Comparison of ENCODE assay signal across 12 cellular contexts in the genomic region with DNA sequence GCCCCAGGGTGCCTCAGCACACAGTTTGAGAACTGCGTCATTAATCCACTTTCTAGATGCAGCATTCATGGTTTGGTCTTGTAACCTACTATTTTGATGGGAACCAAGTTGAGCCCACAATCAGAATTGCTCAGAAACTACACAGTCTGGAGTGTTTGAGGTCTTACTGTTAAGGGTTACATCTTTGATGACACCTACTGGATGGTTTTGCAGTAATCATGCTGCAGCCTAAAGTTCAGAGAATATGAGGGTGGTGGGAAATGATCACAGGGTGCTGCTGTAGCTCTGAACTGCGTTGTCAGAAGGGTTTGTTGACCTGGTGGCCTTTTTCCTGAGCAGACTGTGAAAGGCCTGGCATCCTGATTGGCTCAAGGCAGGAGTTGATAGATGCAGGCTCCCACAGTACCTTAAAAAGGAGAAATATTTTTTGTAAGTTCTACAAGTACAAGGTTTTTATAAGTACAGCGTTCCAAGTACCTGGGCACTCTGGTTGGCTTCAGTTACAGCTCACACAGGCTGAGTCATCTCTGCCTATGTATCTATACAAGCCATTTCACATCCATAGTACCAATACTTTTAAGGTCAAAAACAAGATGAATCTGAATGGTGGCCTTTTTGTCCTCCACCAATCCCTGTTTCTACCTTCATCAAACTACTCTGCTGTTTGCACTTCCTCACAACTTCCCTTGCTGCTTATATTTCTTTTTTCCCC.
DNase-seq lines count a peak whose midpoint lies in the region; ATAC-seq, FAIRE-seq and TF ChIP-seq lines count a peak whose summit lies in the region.
"Had no signal": no experiment of that assay in that cellular context is flagged by ENCODE, and none has a peak within 500 bp of the region (broad histone marks: within the 10 kb centered on the region; RNA-seq: fewer than 3 reads in every experiment).

No MANE protein-coding gene starts in this region.

- H3K27ac ChIP-seq in keratinocyte (ENCODE audit: control insufficient read depth, insufficient read depth, low read length) = no peak overlapping the region
- H3K27ac ChIP-seq: SJCRH30 had no signal

- no peaks in the 10 kb centered on the region for H3K9me1 ChIP-seq in keratinocyte (ENCODE audit: control insufficient read depth, extremely low read depth, insufficient read depth, low read length)

- peak overlapping the region; percentile 8 for H3K4me2 ChIP-seq in keratinocyte (ENCODE audit: control insufficient read depth, extremely low read depth, insufficient read depth, low read depth, low read length)

- ATAC-seq in mucosa of descending colon = no peak

- H2AFZ ChIP-seq in keratinocyte (ENCODE audit: control insufficient read depth, low read length) = no peak overlapping the region

- peaks cover 26% of the 10 kb centered on the region for H3K36me3 Mint-ChIP-seq in HFFc6 (ENCODE audit: low read depth)
- peaks cover 32% of the 10 kb centered on the region for H3K36me3 Mint-ChIP-seq in activated T-helper 1 cell treated with anti-CD3 and anti-CD28 coated beads, Interleukin-12 subunit alpha, Interleukin-12 subunit beta, Interleukin-2, Interleukin-4 antibody, amounts not matched to agents 30 ng/mL and 10 ng/mL and 1 ng/mL, durations not matched to agents 14 hours and 24 hours and 36 hours (ENCODE audit: low read depth)

- POLR2A ChIA-PET in BJ (lab: Charles Lee) = interaction anchor here (0.6 kb wide), 1 partner anchor 123 kb away, joined by 3 read pairs; the partner anchor contains the start of genes ACAD11 and UBA5
- POLR2A ChIA-PET in HEK293T (lab: Yijun Ruan, JAX) = no interaction called here

- 0 out of 2 replicates have a peak, but pooled peaks have one; percentile 31 for TF ChIP-seq CTCF in BJ (IDR thresholded peaks at IDR 0.05; ENCODE audit: insufficient read depth, low read depth, low read length)
- TF ChIP-seq CTCF in HFFc6 (IDR thresholded peaks at IDR 0.05) = no peak
- TF ChIP-seq CTCF in keratinocyte (optimal IDR thresholded peaks at IDR 0.05 in 1 of 3, IDR thresholded peaks at IDR 0.05 in 1 of 3, conservative IDR thresholded peaks at IDR 0.05 in 1 of 3; ENCODE audit: extremely low read depth in 1 of 3, insufficient read depth in 2 of 3, low read length in 3 of 3) = peak in 1 of 3 experiments; percentile 6
- TF ChIP-seq CTCF in mucosa of descending colon (IDR thresholded peaks at IDR 0.05) = no peak

- peaks cover 49% of the 10 kb centered on the region for H3K4me1 Mint-ChIP-seq in HFFc6 (ENCODE audit: low read depth)
- H3K4me1 Mint-ChIP-seq in activated T-helper 1 cell treated with anti-CD3 and anti-CD28 coated beads, Interleukin-12 subunit alpha, Interleukin-12 subunit beta, Interleukin-2, Interleukin-4 antibody, amounts not matched to agents 30 ng/mL and 10 ng/mL and 1 ng/mL, durations not matched to agents 14 hours and 24 hours and 36 hours (ENCODE audit: low read depth) = peaks cover 26% of the 10 kb centered on the region
- H3K4me1 Mint-ChIP-seq: neural crest cell had no signal

- peak; percentile 63 for FAIRE-seq in keratinocyte (lab: Jason Lieb, UNC)

- no peak overlapping the region for H3K9ac ChIP-seq in keratinocyte (ENCODE audit: control insufficient read depth, extremely low read depth, insufficient read depth, low read length)

- H3K27me3 ChIP-seq in BJ (ENCODE audit: control insufficient read depth, insufficient read depth, low read length) (no peaks in the 10 kb centered on the region), keratinocyte (ENCODE audit: control insufficient read depth, extremely low read depth, insufficient read depth, low read length) (no peaks in the 10 kb centered on the region)
- H3K27me3 ChIP-seq: SJCRH30 had no signal

- H3K4me3 ChIP-seq in BJ (ENCODE audit: low read depth, low read length) = no peak overlapping the region
- H3K4me3 ChIP-seq in keratinocyte (ENCODE audit: control insufficient read depth in 2 of 3, extremely low read depth in 1 of 3, insufficient read depth in 2 of 3, low read depth in 1 of 3, low read length in 3 of 3) = no peak overlapping the region
- no peak overlapping the region for H3K4me3 ChIP-seq in mucosa of descending colon
- H3K4me3 ChIP-seq: SJCRH30 had no signal

- peaks cover 11% of the 10 kb centered on the region for H3K4me1 ChIP-seq in keratinocyte (ENCODE audit: control insufficient read depth, extremely low read depth, insufficient read depth, low read length)
- no peaks in the 10 kb centered on the region for H3K4me1 ChIP-seq in mucosa of descending colon (ENCODE audit: low read depth)
- H3K4me1 ChIP-seq: SJCRH30 had no signal

- DNase-seq in BJ (ENCODE audit: low read depth) (no peak), HFFc6 (peak; percentile 19), keratinocyte (ENCODE audit: low read depth, low spot score) (no peak), mucosa of descending colon (no peak), GF-D8 (lab: John Stamatoyannopoulos, UW) (no peak), HEK293T (ENCODE audit: extremely low spot score) (no peak), NCI-H2107 (lab: John Stamatoyannopoulos, UW) (no peak)
- DNase-seq in activated T-helper 1 cell treated with anti-CD3 and anti-CD28 coated beads, Interleukin-12 subunit alpha, Interleukin-12 subunit beta, Interleukin-2, Interleukin-4 antibody, amounts not matched to agents 30 ng/mL and 10 ng/mL and 1 ng/mL, durations not matched to agents 14 hours and 24 hours and 36 hours (ENCODE audit: low spot score) = no peak
- DNase-seq: kidney, NCI-H226 had no signal

- H3K27me3 Mint-ChIP-seq in HFFc6 (ENCODE audit: insufficient read depth) = peaks cover 2% of the 10 kb centered on the region
- no peaks in the 10 kb centered on the region for H3K27me3 Mint-ChIP-seq in activated T-helper 1 cell treated with anti-CD3 and anti-CD28 coated beads, Interleukin-12 subunit alpha, Interleukin-12 subunit beta, Interleukin-2, Interleukin-4 antibody, amounts not matched to agents 30 ng/mL and 10 ng/mL and 1 ng/mL, durations not matched to agents 14 hours and 24 hours and 36 hours (ENCODE audit: insufficient read depth)

- H3K4me3 Mint-ChIP-seq in HFFc6 = no peak overlapping the region
- no peak overlapping the region for H3K4me3 Mint-ChIP-seq in activated T-helper 1 cell treated with anti-CD3 and anti-CD28 coated beads, Interleukin-12 subunit alpha, Interleukin-12 subunit beta, Interleukin-2, Interleukin-4 antibody, amounts not matched to agents 30 ng/mL and 10 ng/mL and 1 ng/mL, durations not matched to agents 14 hours and 24 hours and 36 hours
- H3K4me3 Mint-ChIP-seq: neural crest cell had no signal

- H3K36me3 ChIP-seq in BJ (ENCODE audit: control insufficient read depth, insufficient read depth, low read length) (peaks cover 4% of the 10 kb centered on the region), keratinocyte (ENCODE audit: control insufficient read depth in 2 of 2, extremely low read depth in 1 of 2, insufficient read depth in 2 of 2, low read length in 2 of 2) (peaks cover 9 to 15% of the 10 kb centered on the region in 2 experiments), mucosa of descending colon (ENCODE audit: low read depth) (peaks cover 3% of the 10 kb centered on the region)

- dilution Hi-C loops in keratinocyte (cut with MboI; ENCODE audit: extremely low pct_ligation_motif_present, low sequenced_read_pairs) = no loop called here

- H3K9me3 ChIP-seq in keratinocyte (ENCODE audit: control insufficient read depth, low read depth, low read length) (no peaks in the 10 kb centered on the region), mucosa of descending colon (no peaks in the 10 kb centered on the region)
- H3K9me3 ChIP-seq: SJCRH30 had no signal

- CTCF ChIA-PET in BJ (lab: Yijun Ruan, JAX) (interaction anchor here (0.7 to 8.8 kb wide), 22 partner anchors 9 to 142 kb away, joined by 3 to 137 read pairs (median 4); partner anchors contain the start of genes ACAD11 and UBA5), HEK293T (lab: Yijun Ruan, JAX) (interaction anchor here (1.1 to 2.3 kb wide), 5 partner anchors 11 to 131 kb away, joined by 3 to 6 read pairs (median 3); no protein-coding TSS in a partner anchor)

- intact Hi-C loops in activated T-helper 1 cell treated with anti-CD3 and anti-CD28 coated beads, Interleukin-12 subunit alpha, Interleukin-12 subunit beta, Interleukin-2, Interleukin-4 antibody, amounts not matched to agents 30 ng/mL and 10 ng/mL and 1 ng/mL, durations not matched to agents 14 hours and 24 hours and 36 hours (cut with micrococcal nuclease) = loop anchor here (1.0 to 2.0 kb wide), 8 partner anchors 8 to 186 kb away; partner anchors contain the start of genes DNAJC13, NPHP3 and UBA5
- intact Hi-C loops in mucosa of descending colon (cut with DNase I, micrococcal nuclease) = loop anchor here in 1 of 2 donors (5.0 kb wide), 1 partner anchor 106 kb away; no protein-coding TSS in a partner anchor

- H4K20me1 ChIP-seq in keratinocyte (ENCODE audit: control insufficient read depth, extremely low read depth, insufficient read depth, low read length) = no peaks in the 10 kb centered on the region

- H3K79me2 ChIP-seq in keratinocyte (ENCODE audit: control insufficient read depth, insufficient read depth, low read length) = no peaks in the 10 kb centered on the region

- no peaks in the 10 kb centered on the region for H3K9me3 Mint-ChIP-seq in HFFc6
- no peaks in the 10 kb centered on the region for H3K9me3 Mint-ChIP-seq in activated T-helper 1 cell treated with anti-CD3 and anti-CD28 coated beads, Interleukin-12 subunit alpha, Interleukin-12 subunit beta, Interleukin-2, Interleukin-4 antibody, amounts not matched to agents 30 ng/mL and 10 ng/mL and 1 ng/mL, durations not matched to agents 14 hours and 24 hours and 36 hours
- H3K9me3 Mint-ChIP-seq: neural crest cell had no signal

- peak overlapping the region; percentile 86 for H3K27ac Mint-ChIP-seq in HFFc6
- H3K27ac Mint-ChIP-seq in activated T-helper 1 cell treated with anti-CD3 and anti-CD28 coated beads, Interleukin-12 subunit alpha, Interleukin-12 subunit beta, Interleukin-2, Interleukin-4 antibody, amounts not matched to agents 30 ng/mL and 10 ng/mL and 1 ng/mL, durations not matched to agents 14 hours and 24 hours and 36 hours = peak overlapping the region; percentile 86

TF ChIP-seq in HEK293T, 16 proteins besides CTCF, POLR2A, EP300 and RAD21 (continues in another document):
- TF ChIP-seq SUZ12 (IDR thresholded peaks at IDR 0.05) (no peak), FOXM1 (IDR thresholded peaks at IDR 0.05; ENCODE audit: borderline replicate concordance) (no peak), TARDBP (IDR thresholded peaks at IDR 0.05) (no peak), ZNF384 (IDR thresholded peaks at IDR 0.05) (no peak), ARNT (IDR thresholded peaks at IDR 0.05) (no peak), BHLHE40 (IDR thresholded peaks at IDR 0.05; ENCODE audit: borderline replicate concordance) (no peak), HDGF (IDR thresholded peaks at IDR 0.05; ENCODE audit: borderline replicate concordance) (no peak), SP1 (IDR thresholded peaks at IDR 0.05) (no peak), LEF1 (IDR thresholded peaks at IDR 0.05; ENCODE audit: borderline replicate concordance) (no peak)
